Comparison of ENCODE assay signal across 8 cellular contexts in genomic region chr7:124780608-124781007, GRCh38. TPM values are rescaled to one million over a fixed set of nuclear protein-coding genes. Genes with fewer than 3 reads are reported as not detected.
"Had no signal": no experiment of that assay in that cellular context is flagged by ENCODE, and none has a peak within 500 bp of the region (broad histone marks: within the 10 kb centered on the region; RNA-seq: fewer than 3 reads in every experiment).

No MANE protein-coding gene starts in this region.

- FAIRE-seq: H1, H54, HTR-8/SVneo had no signal

- H3K4me3 Mint-ChIP-seq: GM23338, H9, IgD-negative memory B cell had no signal

- H3K9me3 Mint-ChIP-seq: GM23338, H9, IgD-negative memory B cell had no signal

- H3K27ac Mint-ChIP-seq: GM23338, H9, IgD-negative memory B cell had no signal

- H3K4me1 Mint-ChIP-seq: IgD-negative memory B cell had no signal

- H3K36me3 Mint-ChIP-seq: IgD-negative memory B cell had no signal

- ATAC-seq: GM23338 had no signal

- H3K4me3 ChIP-seq: GM23338 had no signal

- DNase-seq: H9, HCEC 1CT, KBM-7 had no signal

RNA-seq across cellular contexts. Expression of gene GPR37, which starts 15.0 kb away (rescaled TPM):
- polyA plus RNA-seq: IgD-negative memory B cell had no signal
